Comparison of ENCODE assay signal across 9 cellular contexts in genomic region chr20:13865825-13866351, GRCh38.
DNase-seq lines count a peak whose midpoint lies in the region; ATAC-seq and TF ChIP-seq lines count a peak whose summit lies in the region.
"Had no signal": no experiment of that assay in that cellular context is flagged by ENCODE, and none has a peak within 500 bp of the region (broad histone marks: within the 10 kb centered on the region; RNA-seq: fewer than 3 reads in every experiment).

No MANE protein-coding gene starts in this region.

- H3K4me2 ChIP-seq in mesenchymal stem cell (ENCODE audit: low read length, poor library complexity, severe bottlenecking) (no peak overlapping the region), neuronal stem cell (ENCODE audit: insufficient read depth, low read length, poor library complexity, severe bottlenecking) (no peak overlapping the region)

- WGBS in mesenchymal stem cell = 83% methylated on average over 3 of the region's 4 CpGs
- 15 to 32% methylated on average over 4 of the region's 4 CpGs for WGBS in aorta, 2 donors
- no CpG with 5 or more reads among the region's 4 CpGs for WGBS in neuronal stem cell (ENCODE audit: extremely low coverage in 2 of 2, insufficient read length in 2 of 2, insufficient replicate concordance in 1 of 2), 2 donors

- TF ChIP-seq CTCF in left ventricle myocardium inferior (IDR thresholded peaks at IDR 0.05; ENCODE audit: borderline replicate concordance) = no peak

- ATAC-seq in Right ventricle myocardium superior (ENCODE audit: poor library complexity) (peak; percentile 56), aorta (ENCODE audit: low FRiP score) (peak; percentile 71)

- H3K4ac ChIP-seq in mesenchymal stem cell (ENCODE audit: low read depth in 1 of 2, low read length in 2 of 2) = no peak overlapping the region
- H3K4ac ChIP-seq in neuronal stem cell (ENCODE audit: low read length) = no peak overlapping the region

- H2BK15ac ChIP-seq in mesenchymal stem cell (ENCODE audit: low read depth, poor library complexity, severe bottlenecking) = no peak overlapping the region
- H2BK15ac ChIP-seq in neuronal stem cell (ENCODE audit: low read length) = no peak overlapping the region

- no peaks in the 10 kb centered on the region for H3K9me3 ChIP-seq in left ventricle myocardium inferior (replicated peaks)
- H3K9me3 ChIP-seq in mesenchymal stem cell (ENCODE audit: control insufficient read depth, low read length) = no peaks in the 10 kb centered on the region
- no peaks in the 10 kb centered on the region for H3K9me3 ChIP-seq in aorta (ENCODE audit: control insufficient read depth, low read length)
- no peaks in the 10 kb centered on the region for H3K9me3 ChIP-seq in neuronal stem cell (replicated peaks in 1 of 2; ENCODE audit: control insufficient read depth in 2 of 2, insufficient read depth in 1 of 2, low read depth in 1 of 2, low read length in 2 of 2)

- H3K4me3 ChIP-seq in left ventricle myocardium inferior (no peak overlapping the region), mesenchymal stem cell (ENCODE audit: insufficient read depth in 1 of 2, low read depth in 1 of 2, low read length in 2 of 2) (peak overlapping the region in 1 of 2 experiments; percentile 23), aorta (ENCODE audit: low read length in 2 of 2) (no peak overlapping the region), neuronal stem cell (ENCODE audit: low read length in 2 of 2) (no peak overlapping the region)

- H2AFZ ChIP-seq in mesenchymal stem cell (ENCODE audit: low read depth, low read length) (no peak overlapping the region), neuronal stem cell (ENCODE audit: low read length) (no peak overlapping the region)

- H3K27ac ChIP-seq in left ventricle myocardium inferior (replicated peaks) = no peak overlapping the region
- no peak overlapping the region for H3K27ac ChIP-seq in mesenchymal stem cell (ENCODE audit: low read length, poor library complexity, severe bottlenecking)
- peak overlapping the region; percentile 67 to 80 for H3K27ac ChIP-seq in aorta (ENCODE audit: low read depth in 1 of 2, low read length in 2 of 2)
- H3K27ac ChIP-seq in neuronal stem cell (replicated peaks; ENCODE audit: low read length) = no peak overlapping the region

- H3K18ac ChIP-seq in mesenchymal stem cell (ENCODE audit: low read depth in 1 of 2, low read length in 2 of 2) (no peak overlapping the region), neuronal stem cell (ENCODE audit: low read length) (no peak overlapping the region)

- no peaks in the 10 kb centered on the region for H3K79me1 ChIP-seq in mesenchymal stem cell (replicated peaks; ENCODE audit: low read length, poor library complexity, severe bottlenecking)
- H3K79me1 ChIP-seq in neuronal stem cell (ENCODE audit: low read depth, low read length) = no peaks in the 10 kb centered on the region

- DNase-seq in Right ventricle myocardium superior (no peak), left ventricle myocardium inferior (no peak), astrocyte of the hippocampus (ENCODE audit: low read depth, low spot score) (peak; percentile 50), mesenchymal stem cell (no peak), aorta (no peak), neuronal stem cell (ENCODE audit: low spot score) (no peak), activated gamma-delta T cell (lab: John Stamatoyannopoulos, UW) (no peak)
- DNase-seq in activated CD4-positive, alpha-beta T cell treated with anti-CD3 and anti-CD28 coated beads, Interleukin-2, amount 50 U/mL, for 4 hours = no peak
- DNase-seq: NCI-H187 treated with DMSO at 0.1 percent for 48 hours had no signal

- H3K27me3 ChIP-seq in left ventricle myocardium inferior (ENCODE audit: low read depth) (no peaks in the 10 kb centered on the region), mesenchymal stem cell (ENCODE audit: control insufficient read depth in 1 of 2, insufficient read depth in 1 of 2, low read length in 2 of 2) (peaks cover 0 to 8% of the 10 kb centered on the region in 2 experiments), aorta (ENCODE audit: control insufficient read depth in 1 of 2, insufficient read depth in 2 of 2, low read length in 1 of 2) (no peaks in the 10 kb centered on the region), neuronal stem cell (ENCODE audit: control insufficient read depth in 3 of 3, insufficient read depth in 3 of 3, low read depth in 1 of 3, low read length in 3 of 3) (no peaks in the 10 kb centered on the region)

- intact Hi-C loops in Right ventricle myocardium superior (cut with DNase I) = no loop called here
- intact Hi-C loops in left ventricle myocardium inferior (cut with micrococcal nuclease) = no loop called here
- intact Hi-C loops in aorta (cut with DNase I) = no loop called here

- H3K23ac ChIP-seq in mesenchymal stem cell (ENCODE audit: low read length in 2 of 2) (no peak overlapping the region), neuronal stem cell (ENCODE audit: low read depth, low read length, poor library complexity) (no peak overlapping the region)

- H3K4me1 ChIP-seq in left ventricle myocardium inferior (peaks cover 12% of the 10 kb centered on the region), mesenchymal stem cell (ENCODE audit: control insufficient read depth, insufficient read depth, low read depth, low read length) (no peaks in the 10 kb centered on the region), aorta (ENCODE audit: control insufficient read depth in 1 of 2, insufficient read depth in 2 of 2, low read length in 2 of 2) (peaks cover 0 to 8% of the 10 kb centered on the region in 2 donors), neuronal stem cell (ENCODE audit: control insufficient read depth in 2 of 2, insufficient read depth in 1 of 2, low read depth in 1 of 2, low read length in 2 of 2) (peaks cover 1 to 19% of the 10 kb centered on the region in 2 donors)

- H2AK5ac ChIP-seq in mesenchymal stem cell (ENCODE audit: low read length, severe bottlenecking) (no peak overlapping the region), neuronal stem cell (ENCODE audit: low read depth, low read length) (no peak overlapping the region)

- H3K9ac ChIP-seq in mesenchymal stem cell (ENCODE audit: low read length) = peak overlapping the region; percentile 64
- no peak overlapping the region for H3K9ac ChIP-seq in neuronal stem cell (ENCODE audit: low read depth, low read length, poor library complexity)

- H2BK120ac ChIP-seq in mesenchymal stem cell (ENCODE audit: low read depth, low read length) (no peak overlapping the region), neuronal stem cell (ENCODE audit: low read depth, low read length) (no peak overlapping the region)

- H2BK12ac ChIP-seq in mesenchymal stem cell (ENCODE audit: low read length in 2 of 2) = no peak overlapping the region
- no peak overlapping the region for H2BK12ac ChIP-seq in neuronal stem cell (ENCODE audit: low read length)

- H4K8ac ChIP-seq in mesenchymal stem cell (ENCODE audit: low read length) = no peak overlapping the region
- H4K8ac ChIP-seq in neuronal stem cell (ENCODE audit: low read depth, low read length) = no peak overlapping the region

- no peak overlapping the region for H4K91ac ChIP-seq in mesenchymal stem cell (ENCODE audit: low read length)
- H4K91ac ChIP-seq in neuronal stem cell (ENCODE audit: low read depth, low read length, poor library complexity) = no peak overlapping the region

- H2BK5ac ChIP-seq in mesenchymal stem cell (ENCODE audit: low read depth, low read length, poor library complexity, severe bottlenecking) (no peak overlapping the region), neuronal stem cell (ENCODE audit: low read length) (no peak overlapping the region)

- H3K14ac ChIP-seq in mesenchymal stem cell (ENCODE audit: low read length in 2 of 2) (no peak overlapping the region), neuronal stem cell (ENCODE audit: low read length) (no peak overlapping the region)

- H3K36me3 ChIP-seq in left ventricle myocardium inferior = no peaks in the 10 kb centered on the region
- no peaks in the 10 kb centered on the region for H3K36me3 ChIP-seq in mesenchymal stem cell (ENCODE audit: control insufficient read depth in 1 of 2, insufficient read depth in 2 of 2, low read depth in 1 of 2, low read length in 2 of 2)
- H3K36me3 ChIP-seq in aorta (ENCODE audit: control insufficient read depth in 1 of 2, insufficient read depth in 2 of 2, low read length in 1 of 2) = no peaks in the 10 kb centered on the region
- no peaks in the 10 kb centered on the region for H3K36me3 ChIP-seq in neuronal stem cell (replicated peaks in 1 of 2; ENCODE audit: control insufficient read depth in 2 of 2, insufficient read depth in 2 of 2, low read length in 2 of 2)

Comparison
In these comparisons a context has a peak if more than half of its experiments do, and no peak if none do; other contexts are left out.
1. H3K27ac ChIP-seq: peak in aorta (2 of 2); none in left ventricle myocardium inferior (single experiment), mesenchymal stem cell (single experiment) and neuronal stem cell (single experiment).